In genomic region chr4:102308032-102308799, GRCh38 we compare ENCODE assay signal across 13 cellular contexts. TPM values are rescaled to one million over a fixed set of nuclear protein-coding genes. Genes with fewer than 3 reads are reported as not detected.
DNase-seq lines count a peak whose midpoint lies in the region; ATAC-seq and TF ChIP-seq lines count a peak whose summit lies in the region.
"Had no signal": no experiment of that assay in that cellular context is flagged by ENCODE, and none has a peak within 500 bp of the region (broad histone marks: within the 10 kb centered on the region; RNA-seq: fewer than 3 reads in every experiment).

No MANE protein-coding gene starts in this region.

- H3K4me1 ChIP-seq in gastrocnemius medialis (no peaks in the 10 kb centered on the region), GM23338 (ENCODE audit: insufficient read depth) (no peaks in the 10 kb centered on the region)

- H3K36me3 ChIP-seq in gastrocnemius medialis (no peaks in the 10 kb centered on the region), GM23338 (ENCODE audit: insufficient read depth) (no peaks in the 10 kb centered on the region)

- no peak overlapping the region for H3K4me2 ChIP-seq in GM23338

- no peaks in the 10 kb centered on the region for H3K9me2 ChIP-seq in GM23338 (ENCODE audit: insufficient read depth)

- no peaks in the 10 kb centered on the region for H3K27me3 Mint-ChIP-seq in GM23338 (ENCODE audit: insufficient read depth, low read depth, poor library complexity)
- H3K27me3 Mint-ChIP-seq: stimulated activated memory B cell treated with anti-CD40 and anti-IgM and Interleukin-4, amounts not matched to agents 10 μg/mL and 1 μg/mL and 100 μg/mL, for 72 hours had no signal

- ATAC-seq in GM21825 (IDR thresholded peaks at IDR 0.05; ENCODE audit: unreplicated experiment) (peak; percentile 50), gastrocnemius medialis (no peak), GM23338 (no peak), GM19035 (IDR thresholded peaks at IDR 0.05; ENCODE audit: unreplicated experiment) (no peak)
- ATAC-seq: stimulated activated memory B cell treated with anti-CD40 and anti-IgM and Interleukin-4, amounts not matched to agents 10 μg/mL and 1 μg/mL and 100 μg/mL, for 72 hours had no signal

- no peaks in the 10 kb centered on the region for H4K20me1 ChIP-seq in GM23338 (replicated peaks; ENCODE audit: insufficient read depth)

- H3K9me3 ChIP-seq in gastrocnemius medialis, result no peaks in the 10 kb centered on the region

- no peaks in the 10 kb centered on the region for H3K36me3 Mint-ChIP-seq in GM23338 (ENCODE audit: low read depth)

- H3K4me3 ChIP-seq in gastrocnemius medialis (no peak overlapping the region), GM23338 (no peak overlapping the region)
- H3K4me3 ChIP-seq: coronary artery had no signal

- no peak overlapping the region for H3K4me3 Mint-ChIP-seq in GM23338
- H3K4me3 Mint-ChIP-seq: stimulated activated memory B cell treated with anti-CD40 and anti-IgM and Interleukin-4, amounts not matched to agents 10 μg/mL and 1 μg/mL and 100 μg/mL, for 72 hours had no signal

- no peak overlapping the region for H2AFZ ChIP-seq in GM23338

- no peaks in the 10 kb centered on the region for H3K79me2 ChIP-seq in GM23338 (replicated peaks; ENCODE audit: insufficient read depth)

- DNase-seq in EL (peak; percentile 8), RPMI7951 (ENCODE audit: low read depth) (peak; percentile 2), kidney tubule cell (ENCODE audit: low spot score) (peak; percentile 8), gastrocnemius medialis (no peak), GM23338 (ENCODE audit: low spot score) (no peak), substantia nigra (lab: John Stamatoyannopoulos, UW) (no peak)
- DNase-seq: IMR-90, small intestine, T1000 had no signal

- intact Hi-C loops in gastrocnemius medialis (cut with DNase I; ENCODE audit: low total_unique reads), result no loop called here

- no peak overlapping the region for H3K27ac ChIP-seq in gastrocnemius medialis
- H3K27ac ChIP-seq in GM23338 (ENCODE audit: low read depth), result no peak overlapping the region
- H3K27ac ChIP-seq in substantia nigra (ENCODE audit: low read depth, low read length, poor library complexity, severe bottlenecking), result no peak overlapping the region
- H3K27ac ChIP-seq: coronary artery had no signal

- no peak overlapping the region for H3K27ac Mint-ChIP-seq in GM23338
- H3K27ac Mint-ChIP-seq: stimulated activated memory B cell treated with anti-CD40 and anti-IgM and Interleukin-4, amounts not matched to agents 10 μg/mL and 1 μg/mL and 100 μg/mL, for 72 hours had no signal

- H3K9me3 Mint-ChIP-seq in GM23338, result no peaks in the 10 kb centered on the region
- H3K9me3 Mint-ChIP-seq: stimulated activated memory B cell treated with anti-CD40 and anti-IgM and Interleukin-4, amounts not matched to agents 10 μg/mL and 1 μg/mL and 100 μg/mL, for 72 hours had no signal

- in situ Hi-C loops in gastrocnemius medialis (cut with MboI; ENCODE audit: low sequenced_read_pairs in 4 of 4), result no loop called here

- H3F3A ChIP-seq in GM23338 (replicated peaks; ENCODE audit: low read depth), result no peaks in the 10 kb centered on the region

- no peaks in the 10 kb centered on the region for H3K27me3 ChIP-seq in gastrocnemius medialis
- H3K27me3 ChIP-seq in GM23338 (ENCODE audit: insufficient read depth), result no peaks in the 10 kb centered on the region

- TF ChIP-seq POLR2A in gastrocnemius medialis (IDR thresholded peaks at IDR 0.05), result no peak

- H3K4me1 Mint-ChIP-seq in GM23338, result peaks cover 12% of the 10 kb centered on the region
- H3K4me1 Mint-ChIP-seq: stimulated activated memory B cell treated with anti-CD40 and anti-IgM and Interleukin-4, amounts not matched to agents 10 μg/mL and 1 μg/mL and 100 μg/mL, for 72 hours had no signal

- no peak for TF ChIP-seq CTCF in gastrocnemius medialis (IDR thresholded peaks at IDR 0.05 in 4 of 5, conservative IDR thresholded peaks at IDR 0.05 in 1 of 5)
- no peak for TF ChIP-seq CTCF in GM23338 (conservative IDR thresholded peaks at IDR 0.05; ENCODE audit: low read depth in 2 of 2)

TF ChIP-seq in GM23338, 12 proteins besides CTCF, POLR2A, EP300 and RAD21 (continues in another document):
- no peak for TF ChIP-seq EZH2 (IDR thresholded peaks at IDR 0.05; ENCODE audit: low read depth, unreplicated experiment)
- no peak for TF ChIP-seq ZNF462 (CRISPR knock-in tag; IDR thresholded peaks at IDR 0.05)
- TF ChIP-seq ZNF114 (CRISPR knock-in tag; IDR thresholded peaks at IDR 0.05), result no peak
- TF ChIP-seq JUNB (IDR thresholded peaks at IDR 0.05; ENCODE audit: unreplicated experiment), result no peak
- TF ChIP-seq EZH2phosphoT487 (IDR thresholded peaks at IDR 0.05; ENCODE audit: unreplicated experiment), result no peak
- no peak for TF ChIP-seq ETS1 (IDR thresholded peaks at IDR 0.05)
- no peak for TF ChIP-seq STAT1 (IDR thresholded peaks at IDR 0.05; ENCODE audit: unreplicated experiment)
- no peak for TF ChIP-seq POLR2AphosphoS5 (IDR thresholded peaks at IDR 0.05; ENCODE audit: low read depth)
- TF ChIP-seq NANOG (IDR thresholded peaks at IDR 0.05; ENCODE audit: borderline replicate concordance), result no peak
- TF ChIP-seq ZNF331 (CRISPR knock-in tag; IDR thresholded peaks at IDR 0.05; ENCODE audit: low read depth), result no peak
- no peak for TF ChIP-seq CREB1 (CRISPR knock-in tag; IDR thresholded peaks at IDR 0.05; ENCODE audit: low read depth)

RNA-seq across cellular contexts. Expression of gene SLC39A8, which starts 37.1 kb away (rescaled TPM):
- 6.0 and 6.7 TPM in 2 replicates for total RNA-seq in RPMI7951 (2014; rRNA removed; shearing (Covaris generic))
- 1 to 10 TPM; 1.2 to 1.8 (median 1.7) TPM for total RNA-seq in gastrocnemius medialis
- 42.5 and 42.9 TPM in 2 replicates for total RNA-seq in GM23338 (2014; rRNA removed; shearing (Covaris generic))
- polyA plus RNA-seq in GM23338 (2016; fragmentation: Nextera tagmentation; extraction: Ambion mirVana), result 18.7 and 20.1 TPM in 2 replicates

Comparison
In these comparisons a context has a peak if more than half of its experiments do, and no peak if none do; other contexts are left out.
1. DNase-seq: peak in EL (single experiment), RPMI7951 (single experiment) and kidney tubule cell (single experiment); none in gastrocnemius medialis (0 of 2), GM23338 (single experiment) and substantia nigra (0 of 49).